8 cellular contexts compared by ENCODE assay signal in the genomic region with DNA sequence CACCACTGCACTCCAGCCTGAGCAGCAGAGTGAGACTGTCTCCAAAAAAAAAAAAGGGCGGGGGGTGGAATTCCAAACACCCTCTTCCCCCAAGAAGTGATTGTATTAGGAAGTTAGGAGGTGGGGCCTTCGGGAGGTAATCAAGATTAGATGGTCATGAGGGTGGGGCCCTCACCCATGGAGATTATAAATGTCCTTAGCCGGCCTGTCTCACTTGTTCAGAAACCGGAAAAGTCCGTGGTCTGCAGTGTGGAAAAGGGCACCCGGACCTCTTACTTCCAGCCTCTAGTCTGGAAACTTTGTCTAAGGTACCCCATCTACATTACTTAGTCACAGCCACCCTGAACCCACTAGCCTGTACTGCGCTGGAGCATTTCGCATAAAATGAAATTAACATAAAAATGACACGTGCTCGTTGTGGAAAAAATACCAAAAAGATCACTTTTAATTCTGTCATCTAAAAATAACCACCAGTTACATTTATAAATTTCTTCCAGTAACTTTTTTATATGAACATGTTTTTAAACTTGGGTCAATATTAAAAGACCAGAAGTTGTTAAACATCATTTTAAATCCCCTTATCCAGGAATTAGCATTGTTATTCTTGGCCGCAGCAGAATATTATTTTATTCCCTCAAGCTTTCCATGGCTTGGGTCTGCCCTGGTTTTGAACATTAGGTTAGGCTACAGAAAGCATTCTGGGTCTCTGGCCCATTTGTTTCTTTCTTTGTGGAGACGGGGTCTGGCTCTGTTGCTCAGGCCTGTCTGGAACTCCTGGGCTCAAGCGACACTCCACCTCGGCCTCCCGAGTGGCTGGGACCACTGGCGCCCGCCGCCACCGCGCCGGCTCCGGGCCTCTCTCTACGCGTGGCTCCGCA. TPM values are rescaled to one million over a fixed set of nuclear protein-coding genes. Genes with fewer than 3 reads are reported as not detected.
DNase-seq lines count a peak whose midpoint lies in the region; ATAC-seq and TF ChIP-seq lines count a peak whose summit lies in the region.

No MANE protein-coding gene starts in this region.

- POLR2A ChIA-PET in activated CD4-positive, alpha-beta memory T cell treated with anti-CD3 and anti-CD28 coated beads, Interleukin-2, amount 10 ng/mL, durations not matched to agents 7 days and 5 days (lab: Charles Lee): interaction anchor here (0.8 to 2.7 kb wide), 18 partner anchors 10 to 433 kb away, joined by 3 to 18 read pairs (median 4); a partner anchor contains a TSS

- intact Hi-C loops in left cardiac atrium (cut with DNase I) (no loop called here), Right ventricle myocardium inferior (cut with DNase I) (loop anchor here (10.0 kb wide), 1 partner anchor 135 kb away; a partner anchor contains a TSS), sigmoid colon (cut with DNase I) (loop anchor here (5.0 kb wide), 1 partner anchor 128 kb away; no protein-coding TSS in a partner anchor)

- H3K4me3 ChIP-seq in sigmoid colon: peak overlapping the region; percentile 66 to 97 (median 80)

- ATAC-seq in left cardiac atrium: no peak
- ATAC-seq in Right ventricle myocardium inferior: no peak
- no peak for ATAC-seq in foreskin keratinocyte
- ATAC-seq in HG03139 (IDR thresholded peaks at IDR 0.05; ENCODE audit: unreplicated experiment): no peak

- CTCF ChIA-PET in activated CD4-positive, alpha-beta memory T cell treated with anti-CD3 and anti-CD28 coated beads, Interleukin-2, amount 10 ng/mL, durations not matched to agents 7 days and 5 days (lab: Charles Lee): interaction anchor here (0.7 to 1.4 kb wide), 2 partner anchors 31 to 874 kb away, joined by 3 to 4 read pairs; no protein-coding TSS in a partner anchor

- 7 to 18% methylated on average over 25 of the region's 25 CpGs for WGBS in sigmoid colon, 2 donors

- peak overlapping the region; percentile 98 for H3K27ac Mint-ChIP-seq in activated CD4-positive, alpha-beta memory T cell treated with anti-CD3 and anti-CD28 coated beads, Interleukin-2, amount 10 ng/mL, durations not matched to agents 7 days and 5 days

- H3K27me3 ChIP-seq in foreskin keratinocyte (no peaks in the 10 kb centered on the region), sigmoid colon (no peaks in the 10 kb centered on the region)

- H3K4me1 ChIP-seq in foreskin keratinocyte (peaks cover 9% of the 10 kb centered on the region), sigmoid colon (peaks cover 0 to 33% (median 23%) of the 10 kb centered on the region in 4 donors)

- TF ChIP-seq CTCF in foreskin keratinocyte (conservative IDR thresholded peaks at IDR 0.05): no peak
- no peak for TF ChIP-seq CTCF in sigmoid colon (IDR thresholded peaks at IDR 0.05)

- H3K9me3 Mint-ChIP-seq in activated CD4-positive, alpha-beta memory T cell treated with anti-CD3 and anti-CD28 coated beads, Interleukin-2, amount 10 ng/mL, durations not matched to agents 7 days and 5 days: no peaks in the 10 kb centered on the region

- no peak for TF ChIP-seq POLR2A in sigmoid colon (IDR thresholded peaks at IDR 0.05)

- H3K27me3 Mint-ChIP-seq in activated CD4-positive, alpha-beta memory T cell treated with anti-CD3 and anti-CD28 coated beads, Interleukin-2, amount 10 ng/mL, durations not matched to agents 7 days and 5 days: no peaks in the 10 kb centered on the region

- no peak for TF ChIP-seq EP300 in sigmoid colon (IDR thresholded peaks at IDR 0.05)

- H3K27ac ChIP-seq in foreskin keratinocyte (peak overlapping the region; percentile 92), sigmoid colon (peak overlapping the region; percentile 99 to 100 (median 100))

- peaks cover 49% of the 10 kb centered on the region for H3K36me3 Mint-ChIP-seq in activated CD4-positive, alpha-beta memory T cell treated with anti-CD3 and anti-CD28 coated beads, Interleukin-2, amount 10 ng/mL, durations not matched to agents 7 days and 5 days (ENCODE audit: low read depth)

- DNase-seq in left cardiac atrium: peak; percentile 36
- DNase-seq in Right ventricle myocardium inferior (ENCODE audit: missing footprints): no peak
- no peak for DNase-seq in activated CD4-positive, alpha-beta memory T cell treated with anti-CD3 and anti-CD28 coated beads, Interleukin-2, amount 10 ng/mL, durations not matched to agents 7 days and 5 days
- peak in 1 of 2 donors; percentile 6 for DNase-seq in foreskin keratinocyte
- DNase-seq in sigmoid colon: no peak
- DNase-seq in 8988T: no peak
- DNase-seq in DMS114 treated with DMSO at 0.1 percent for 48 hours (lab: John Stamatoyannopoulos, UW; ENCODE audit: unreplicated experiment): no peak

- H3K4me3 Mint-ChIP-seq in activated CD4-positive, alpha-beta memory T cell treated with anti-CD3 and anti-CD28 coated beads, Interleukin-2, amount 10 ng/mL, durations not matched to agents 7 days and 5 days: peak overlapping the region; percentile 95

- H3K36me3 ChIP-seq in sigmoid colon: no peaks in the 10 kb centered on the region

- H3K4me1 Mint-ChIP-seq in activated CD4-positive, alpha-beta memory T cell treated with anti-CD3 and anti-CD28 coated beads, Interleukin-2, amount 10 ng/mL, durations not matched to agents 7 days and 5 days: peaks cover 40% of the 10 kb centered on the region

- no peaks in the 10 kb centered on the region for H3K9me3 ChIP-seq in sigmoid colon

RNA-seq across cellular contexts. Expression of a gene that starts 1.1 kb away (rescaled TPM):
- total RNA-seq in left cardiac atrium (1 to 10 TPM; 4.2 to 8.6 TPM), Right ventricle myocardium inferior (9.7 TPM), foreskin keratinocyte (268 and 292 TPM in 2 replicates), sigmoid colon (10 to 100 TPM in 2 of 4 donors, 1 to 10 TPM in 2; 4.7 to 18.9 (median 13.5) TPM)
- 100 to 1,000 TPM; 175 to 180 TPM for total RNA-seq in activated CD4-positive, alpha-beta memory T cell treated with anti-CD3 and anti-CD28 coated beads, Interleukin-2, amount 10 ng/mL, durations not matched to agents 7 days and 5 days
- polyA plus RNA-seq in foreskin keratinocyte (361 and 437 TPM in 2 replicates), sigmoid colon (100 to 1,000 TPM in 2 of 3 donors, 10 to 100 TPM in 1; 48.6 to 151 (median 129) TPM)

RNA-seq across cellular contexts. Expression of a gene that starts 8.5 kb away (rescaled TPM):
- 10 to 100 TPM; 17.1 to 22.7 TPM for total RNA-seq in left cardiac atrium
- 16.4 TPM for total RNA-seq in Right ventricle myocardium inferior
- 10 to 100 TPM; 35.2 to 35.7 TPM for total RNA-seq in activated CD4-positive, alpha-beta memory T cell treated with anti-CD3 and anti-CD28 coated beads, Interleukin-2, amount 10 ng/mL, durations not matched to agents 7 days and 5 days
- total RNA-seq in foreskin keratinocyte: 20.8 and 21.5 TPM in 2 replicates
- polyA plus RNA-seq in foreskin keratinocyte: 7.8 and 8.8 TPM in 2 replicates
- total RNA-seq in sigmoid colon: 10 to 100 TPM; 35.0 to 41.8 (median 39.0) TPM
- polyA plus RNA-seq in sigmoid colon: 10 to 100 TPM; 21.0 to 34.3 (median 33.5) TPM

Comparison
In these comparisons a context has a peak if more than half of its experiments do, and no peak if none do; other contexts are left out.
1. intact Hi-C loops: an anchor here in Right ventricle myocardium inferior (10.0 kb wide) and sigmoid colon (5.0 kb wide); none called in left cardiac atrium.
2. RNA of a gene that starts 1.1 kb away (total RNA-seq): 268 to 292 TPM in foreskin keratinocyte and 175 to 180 TPM in activated CD4-positive, alpha-beta memory T cell treated with anti-CD3 and anti-CD28 coated beads, Interleukin-2, amount 10 ng/mL, durations not matched to agents 7 days and 5 days; 4.7 to 18.9 TPM in sigmoid colon, 9.7 TPM in Right ventricle myocardium inferior (single experiment) and 4.2 to 8.6 TPM in left cardiac atrium; every median in the first group is over 4 times any median in the second.